ENCODE assay signal across 8 cellular contexts in the genomic region with DNA sequence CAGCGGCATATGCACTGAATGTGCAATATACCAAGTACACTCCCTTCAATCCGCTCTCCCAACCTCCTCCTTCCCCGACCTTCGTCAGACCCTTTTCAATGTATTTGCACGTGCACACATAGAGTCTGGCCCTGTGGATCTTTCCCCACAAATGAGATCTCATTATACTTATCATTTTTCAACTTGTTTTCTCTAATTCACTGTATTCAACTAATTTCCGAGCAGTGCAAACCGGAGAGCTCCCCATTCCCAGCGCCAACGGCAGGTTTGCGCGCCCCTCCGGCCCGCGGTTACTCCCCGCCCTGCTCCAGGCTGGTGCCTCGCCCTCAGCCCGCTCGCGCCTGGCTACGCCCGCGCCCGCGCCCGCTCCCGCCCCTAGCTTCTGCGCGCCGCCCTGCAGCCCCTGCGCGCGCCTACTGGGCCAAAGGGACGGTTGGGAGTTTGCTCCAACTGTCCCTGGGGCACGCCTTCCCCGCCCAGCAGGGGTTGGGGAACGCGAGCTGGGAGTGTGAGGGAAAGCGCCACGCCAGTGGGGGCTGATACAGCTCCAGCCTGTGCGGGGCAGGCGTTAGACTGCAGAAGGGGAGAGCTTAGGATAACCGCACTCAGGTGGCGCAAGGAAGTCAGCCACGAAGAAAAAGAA. TPM values are rescaled to one million over a fixed set of nuclear protein-coding genes. Genes with fewer than 3 reads are reported as not detected.
DNase-seq lines count a peak whose midpoint lies in the region; TF ChIP-seq lines count a peak whose summit lies in the region.

No MANE protein-coding gene starts in this region.

- H2AK5ac ChIP-seq in H9 (ENCODE audit: insufficient read length, low read length), result no peak overlapping the region

- no peak overlapping the region for H3T11ph ChIP-seq in H9 (ENCODE audit: low read length)

- H3K4me3 ChIP-seq in astrocyte of the cerebellum (ENCODE audit: low read depth, low read length) (peak overlapping the region; percentile 31), uterus (no peak overlapping the region)

- no peaks in the 10 kb centered on the region for H3K79me1 ChIP-seq in H9 (ENCODE audit: insufficient read depth, low read depth, low read length, poor library complexity, severe bottlenecking)

- no peak overlapping the region for H4K5ac ChIP-seq in H9 (ENCODE audit: insufficient read length, low read depth, low read length)

- H3K27ac Mint-ChIP-seq in H9 (no peak overlapping the region), immature natural killer cell (no peak overlapping the region)

- H2AFZ ChIP-seq in H9 (ENCODE audit: low read length), result no peak overlapping the region

- no peak overlapping the region for H3K4ac ChIP-seq in H9 (ENCODE audit: low read depth, low read length)

- TF ChIP-seq POLR2A in uterus (IDR thresholded peaks at IDR 0.05), result no peak

- no peak overlapping the region for H4K8ac ChIP-seq in H9 (replicated peaks; ENCODE audit: insufficient read length, low read depth, low read length)

- H2BK15ac ChIP-seq in H9 (ENCODE audit: low read depth, low read length), result no peak overlapping the region

- intact Hi-C loops in uterus (cut with DNase I; ENCODE audit: low total_unique reads), result loop anchor here (10.0 kb wide), 1 partner anchor 49 kb away; a partner anchor contains a TSS

- H2BK5ac ChIP-seq in H9 (ENCODE audit: insufficient read length, low read length), result no peak overlapping the region

- H3K27ac ChIP-seq in H9 (ENCODE audit: insufficient read length, low read depth, low read length), result no peak overlapping the region
- H3K27ac ChIP-seq in uterus, result no peak overlapping the region

- H3K23me2 ChIP-seq in H9 (ENCODE audit: insufficient read length, low read depth, low read length, poor library complexity, severe bottlenecking), result peaks cover 6% of the 10 kb centered on the region

- WGBS in H9 (ENCODE audit: extremely low coverage, insufficient read length, low lambda C conversion rate), result no CpG with 5 or more reads among the region's 44 CpGs

- peaks cover 24 to 31% of the 10 kb centered on the region in 2 experiments for H3K4me1 Mint-ChIP-seq in H9
- peaks cover 28 to 46% of the 10 kb centered on the region in 2 donors for H3K4me1 Mint-ChIP-seq in immature natural killer cell

- no peaks in the 10 kb centered on the region for H3K36me3 ChIP-seq in uterus

- peaks cover 97% of the 10 kb centered on the region for H3K27me3 Mint-ChIP-seq in H9 (ENCODE audit: low read depth)
- H3K27me3 Mint-ChIP-seq in immature natural killer cell (ENCODE audit: low read depth in 3 of 3), result peaks cover 29 to 43% (median 31%) of the 10 kb centered on the region in 3 donors

- no peak overlapping the region for H4K91ac ChIP-seq in H9 (ENCODE audit: insufficient read length, low read depth, low read length)

- H3K79me2 ChIP-seq in H9 (ENCODE audit: insufficient read depth, low read length), result no peaks in the 10 kb centered on the region

- H2BK20ac ChIP-seq in H9 (ENCODE audit: low read depth, low read length, poor library complexity, severe bottlenecking), result no peak overlapping the region

- no peak overlapping the region for H3K18ac ChIP-seq in H9 (ENCODE audit: insufficient read length, low read depth, low read length)

- no peak overlapping the region for H3K14ac ChIP-seq in H9 (ENCODE audit: insufficient read depth, low read length)

- H3K9me3 Mint-ChIP-seq in H9 (peaks cover 0 to 6% of the 10 kb centered on the region in 2 experiments; a peak in 2 of 5 replicates), immature natural killer cell (peaks cover 0 to 2% (median 0%) of the 10 kb centered on the region in 6 donors)

- H3K4me1 ChIP-seq in H9 (ENCODE audit: insufficient read depth, low read length), result no peaks in the 10 kb centered on the region
- H3K4me1 ChIP-seq in uterus, result peaks cover 0 to 8% of the 10 kb centered on the region in 2 donors

- DNase-seq in ACHN, result peak; percentile 78
- DNase-seq in H9, result peak; percentile 87
- DNase-seq in NCI-H82 (lab: John Stamatoyannopoulos, UW), result peak; percentile 81
- DNase-seq in astrocyte of the cerebellum (ENCODE audit: low read depth), result no peak
- DNase-seq in immature natural killer cell, result no peak
- peak; percentile 8 for DNase-seq in stimulated activated CD8-positive, alpha-beta memory T cell treated with anti-CD3 and anti-CD28 coated beads, Interleukin-7, amount 100 ng/mL, for 24 hours (ENCODE audit: low read depth)
- DNase-seq in central memory CD4-positive, alpha-beta T cell, result no peak
- DNase-seq in uterus, result no peak

- H3K56ac ChIP-seq in H9 (ENCODE audit: insufficient read length, low read depth, low read length), result no peak overlapping the region

- peaks cover 42% of the 10 kb centered on the region for H3K27me3 ChIP-seq in H9 (ENCODE audit: insufficient read depth, low read length)
- H3K27me3 ChIP-seq in uterus, result peaks cover 31 to 53% of the 10 kb centered on the region in 2 donors

- no peak overlapping the region for H2BK120ac ChIP-seq in H9 (ENCODE audit: low read depth, low read length, poor library complexity, severe bottlenecking)

- no peaks in the 10 kb centered on the region for H4K20me1 ChIP-seq in H9 (ENCODE audit: control insufficient read depth, insufficient read depth, insufficient read length)

- H3K4me3 Mint-ChIP-seq in H9 (peak overlapping the region; percentile 66 to 80), immature natural killer cell (peak overlapping the region in 4 of 5 donors; percentile 12 to 50 (median 30))

- H3K9me3 ChIP-seq in H9 (ENCODE audit: control insufficient read depth, low read depth, low read length) (no peaks in the 10 kb centered on the region), uterus (no peaks in the 10 kb centered on the region)

- peak; percentile 53 for TF ChIP-seq CTCF in H9 (conservative IDR thresholded peaks at IDR 0.05)
- TF ChIP-seq CTCF in astrocyte of the cerebellum (IDR thresholded peaks at IDR 0.05; ENCODE audit: low read depth, low read length, missing control alignments), result peak; percentile 10
- peak in 2 of 4 experiments; percentile 27 to 33 for TF ChIP-seq CTCF in uterus (IDR thresholded peaks at IDR 0.05)

- H3K36me3 Mint-ChIP-seq in H9 (ENCODE audit: insufficient read depth in 1 of 3, low read depth in 3 of 3), result no peaks in the 10 kb centered on the region
- no peaks in the 10 kb centered on the region for H3K36me3 Mint-ChIP-seq in immature natural killer cell

- no peak overlapping the region for H3K23ac ChIP-seq in H9 (ENCODE audit: insufficient read length, low read depth, low read length)

- in situ Hi-C loops in ACHN (cut with HindIII; ENCODE audit: low pct_ligation_motif_present, low pct_unique_long_range_greater_than_20kb, low sequenced_read_pairs), result no loop called here
- in situ Hi-C loops in astrocyte of the cerebellum (cut with HindIII; ENCODE audit: low sequenced_read_pairs), result loop anchor here (5.0 kb wide), 1 partner anchor 56 kb away; a partner anchor contains a TSS

- peak overlapping the region; percentile 87 for H3K4me2 ChIP-seq in H9 (ENCODE audit: insufficient read depth, insufficient read length, low read length)

- H2BK12ac ChIP-seq in H9 (ENCODE audit: insufficient read length, low read depth, low read length), result no peak overlapping the region

- no peak overlapping the region for H3K9ac ChIP-seq in H9 (ENCODE audit: extremely low read depth, insufficient read length, low read length)

RNA-seq across cellular contexts. Expression of a gene that starts 3.3 kb away (rescaled TPM):
- 0.18 and 0.26 TPM in 2 replicates for total RNA-seq in H9 (2021)
- polyA plus RNA-seq in immature natural killer cell, result not detected
- total RNA-seq in uterus, result under 1 TPM in 1 of 4 donors, not detected in 3; 0.35 TPM

RNA-seq across cellular contexts. Expression of a gene that starts 16.3 kb away (rescaled TPM):
- 37.9 and 38.3 TPM in 2 replicates for total RNA-seq in H9 (2021)
- not detected for polyA plus RNA-seq in immature natural killer cell
- total RNA-seq in uterus, result 100 to 1,000 TPM in 1 of 4 donors, 10 to 100 TPM in 3; 10.6 to 117 (median 41.9) TPM

RNA-seq across cellular contexts. Expression of a gene that starts 50.8 kb away (rescaled TPM):
- total RNA-seq in H9 (2021) (0.26 and 0.39 TPM in 2 replicates), uterus (under 1 TPM in 1 of 4 donors, not detected in 3; 0.14 TPM)
- polyA plus RNA-seq in immature natural killer cell, result not detected

RNA-seq across cellular contexts. Expression of a gene that starts 57.1 kb away (rescaled TPM):
- total RNA-seq in H9 (2021) (0.24 and 0.42 TPM in 2 replicates), uterus (under 1 TPM in 2 of 4 donors, not detected in 2; 0.48 to 0.67 TPM)
- not detected for polyA plus RNA-seq in immature natural killer cell

Comparison
In these comparisons a context has a peak if more than half of its experiments do, and no peak if none do; other contexts are left out.
1. DNase-seq: peak in ACHN (single experiment), H9 (single experiment), NCI-H82 (single experiment) and stimulated activated CD8-positive, alpha-beta memory T cell treated with anti-CD3 and anti-CD28 coated beads, Interleukin-7, amount 100 ng/mL, for 24 hours (single experiment); none in astrocyte of the cerebellum (single experiment), immature natural killer cell (0 of 3), central memory CD4-positive, alpha-beta T cell (single experiment) and uterus (0 of 2).